13 cellular contexts compared by ENCODE assay signal in the genomic region with DNA sequence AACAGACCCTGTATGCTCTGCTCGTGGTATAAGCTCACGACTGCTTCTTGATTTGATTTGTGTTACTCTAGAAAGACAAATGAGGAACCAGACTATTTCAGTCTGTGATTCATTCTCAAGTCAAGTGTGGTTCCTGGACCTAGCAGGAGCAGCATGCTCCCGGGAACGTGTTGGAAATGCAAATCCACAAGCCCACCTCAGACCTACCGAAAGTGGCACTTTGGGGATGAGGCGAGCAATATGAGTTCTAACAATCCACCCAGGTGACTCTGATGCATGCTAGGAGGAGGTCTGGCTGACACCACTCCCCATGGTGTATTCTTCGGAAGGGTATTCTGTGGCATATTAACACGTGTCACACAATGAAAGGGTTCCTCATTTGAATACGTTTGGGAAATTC. TPM values are rescaled to one million over a fixed set of nuclear protein-coding genes. Genes with fewer than 3 reads are reported as not detected.
DNase-seq lines count a peak whose midpoint lies in the region; ATAC-seq and FAIRE-seq lines count a peak whose summit lies in the region.
"Had no signal": no experiment of that assay in that cellular context is flagged by ENCODE, and none has a peak within 500 bp of the region (broad histone marks: within the 10 kb centered on the region; RNA-seq: fewer than 3 reads in every experiment).

No MANE protein-coding gene starts in this region.

- no peak overlapping the region for H3K4me3 Mint-ChIP-seq in CD8-positive, alpha-beta memory T cell

- H3K27ac ChIP-seq in CD8-positive, alpha-beta memory T cell (ENCODE audit: low read depth, low read length): no peak overlapping the region

- POLR2A ChIA-PET in CD8-positive, alpha-beta memory T cell (lab: Charles Lee): no interaction called here

- no peaks in the 10 kb centered on the region for H3K4me1 ChIP-seq in CD8-positive, alpha-beta memory T cell (ENCODE audit: insufficient read depth, low read length)

- peaks cover 0 to 2% (median under 1%) of the 10 kb centered on the region in 3 donors for H3K36me3 Mint-ChIP-seq in CD8-positive, alpha-beta memory T cell

- no peak overlapping the region for H3K4me3 ChIP-seq in CD8-positive, alpha-beta memory T cell (ENCODE audit: low read length)

- H3K27ac Mint-ChIP-seq in CD8-positive, alpha-beta memory T cell: no peak overlapping the region
- H3K27ac Mint-ChIP-seq: progenitor cell of endocrine pancreas had no signal

- H3K9me3 ChIP-seq in CD8-positive, alpha-beta memory T cell (ENCODE audit: low read length): no peaks in the 10 kb centered on the region

- H3K4me1 Mint-ChIP-seq in CD8-positive, alpha-beta memory T cell: no peaks in the 10 kb centered on the region

- H3K36me3 ChIP-seq in CD8-positive, alpha-beta memory T cell (ENCODE audit: insufficient read depth, low read length): no peaks in the 10 kb centered on the region

- FAIRE-seq in urothelium cell line (lab: Jason Lieb, UNC): peak; percentile 72
- FAIRE-seq: RCC 7860 had no signal

- H3K9me3 Mint-ChIP-seq in CD8-positive, alpha-beta memory T cell: no peaks in the 10 kb centered on the region

- H3K27me3 ChIP-seq in CD8-positive, alpha-beta memory T cell (ENCODE audit: insufficient read depth, low read length, poor library complexity, severe bottlenecking): no peaks in the 10 kb centered on the region

- peaks cover 5 to 19% of the 10 kb centered on the region in 2 donors for H3K27me3 Mint-ChIP-seq in CD8-positive, alpha-beta memory T cell

- CTCF ChIA-PET in CD8-positive, alpha-beta memory T cell (lab: Charles Lee): no interaction called here

- peak; percentile 91 for ATAC-seq in GM19043 (IDR thresholded peaks at IDR 0.05; ENCODE audit: low read depth, unreplicated experiment)
- peak; percentile 75 for ATAC-seq in GM21825 (IDR thresholded peaks at IDR 0.05; ENCODE audit: unreplicated experiment)
- peak; percentile 91 for ATAC-seq in HG03342 (IDR thresholded peaks at IDR 0.05; ENCODE audit: unreplicated experiment)

- DNase-seq in urothelium cell line (ENCODE audit: low spot score) (no peak), LoVo (ENCODE audit: low spot score) (no peak)
- no peak for DNase-seq in CD8-positive, alpha-beta memory T cell
- DNase-seq in stimulated activated CD4-positive, alpha-beta T cell treated with anti-CD3 and anti-CD28 coated beads, Interleukin-2, amount 100 ng/mL, for 48 hours: no peak
- DNase-seq: DMS53; effector CD4-positive, alpha-beta T cell; head of caudate nucleus; mammary epithelial cell had no signal

RNA-seq across cellular contexts. Expression of gene TMX1, which starts 59.5 kb away (rescaled TPM):
- total RNA-seq in CD8-positive, alpha-beta memory T cell: 10 to 100 TPM; 51.8 to 55.1 TPM
- polyA plus RNA-seq in CD8-positive, alpha-beta memory T cell: 43.3 TPM
